1 cellular context compared by ENCODE assay signal in the genomic region with DNA sequence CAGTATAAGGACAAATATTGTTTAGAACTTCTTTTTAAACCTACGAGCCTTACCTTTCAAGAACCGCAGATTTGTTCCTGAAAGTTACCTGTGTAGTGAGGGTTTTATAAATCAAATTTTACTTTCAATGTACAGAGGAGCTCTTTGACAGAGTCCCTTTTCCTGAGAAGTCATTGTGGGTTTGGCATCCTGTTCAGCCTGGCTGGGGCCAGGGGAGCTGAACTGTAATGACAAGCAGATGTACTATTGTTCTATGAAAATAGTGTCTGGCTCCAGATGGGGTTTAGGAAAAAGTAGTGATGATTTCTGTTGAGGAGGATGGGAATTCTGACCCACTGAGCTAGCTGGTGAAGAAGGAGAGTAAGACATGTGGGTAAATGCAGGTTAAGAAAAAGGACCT.
TF ChIP-seq lines count a peak whose summit lies in the region.

No MANE protein-coding gene starts in this region.

TF ChIP-seq in IMR-90, 13 proteins besides CTCF, POLR2A, EP300 and RAD21 (continued from another document):
- TF ChIP-seq MXI1 (IDR thresholded peaks at IDR 0.05; ENCODE audit: borderline replicate concordance, low read depth, low read length): no peak
- no peak for TF ChIP-seq BHLHE40 (IDR thresholded peaks at IDR 0.05; ENCODE audit: low read depth, low read length)
- TF ChIP-seq, protein P1, sequence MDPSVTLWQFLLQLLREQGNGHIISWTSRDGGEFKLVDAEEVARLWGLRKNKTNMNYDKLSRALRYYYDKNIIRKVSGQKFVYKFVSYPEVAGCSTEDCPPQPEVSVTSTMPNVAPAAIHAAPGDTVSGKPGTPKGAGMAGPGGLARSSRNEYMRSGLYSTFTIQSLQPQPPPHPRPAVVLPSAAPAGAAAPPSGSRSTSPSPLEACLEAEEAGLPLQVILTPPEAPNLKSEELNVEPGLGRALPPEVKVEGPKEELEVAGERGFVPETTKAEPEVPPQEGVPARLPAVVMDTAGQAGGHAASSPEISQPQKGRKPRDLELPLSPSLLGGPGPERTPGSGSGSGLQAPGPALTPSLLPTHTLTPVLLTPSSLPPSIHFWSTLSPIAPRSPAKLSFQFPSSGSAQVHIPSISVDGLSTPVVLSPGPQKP (IDR thresholded peaks at IDR 0.05; ENCODE audit: borderline replicate concordance, low read depth, low read length): no peak
- no peak for TF ChIP-seq NFE2L2 (IDR thresholded peaks at IDR 0.05; ENCODE audit: low read depth, low read length)
- TF ChIP-seq SMC3 (IDR thresholded peaks at IDR 0.05; ENCODE audit: low read depth, low read length): no peak
- no peak for TF ChIP-seq MAZ (IDR thresholded peaks at IDR 0.05; ENCODE audit: borderline replicate concordance, low read depth, low read length)
- TF ChIP-seq FOS (IDR thresholded peaks at IDR 0.05; ENCODE audit: low read depth, low read length): no peak
- TF ChIP-seq CHD1 (IDR thresholded peaks at IDR 0.05; ENCODE audit: low read depth, low read length): no peak
- TF ChIP-seq RCOR1 (IDR thresholded peaks at IDR 0.05; ENCODE audit: insufficient replicate concordance, low read length): no peak
- TF ChIP-seq, protein P2, sequence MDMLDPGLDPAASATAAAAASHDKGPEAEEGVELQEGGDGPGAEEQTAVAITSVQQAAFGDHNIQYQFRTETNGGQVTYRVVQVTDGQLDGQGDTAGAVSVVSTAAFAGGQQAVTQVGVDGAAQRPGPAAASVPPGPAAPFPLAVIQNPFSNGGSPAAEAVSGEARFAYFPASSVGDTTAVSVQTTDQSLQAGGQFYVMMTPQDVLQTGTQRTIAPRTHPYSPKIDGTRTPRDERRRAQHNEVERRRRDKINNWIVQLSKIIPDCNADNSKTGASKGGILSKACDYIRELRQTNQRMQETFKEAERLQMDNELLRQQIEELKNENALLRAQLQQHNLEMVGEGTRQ (IDR thresholded peaks at IDR 0.05; ENCODE audit: low read depth, low read length): no peak
- TF ChIP-seq MAFK (IDR thresholded peaks at IDR 0.05; ENCODE audit: low read depth, low read length): no peak
